Comparison of ENCODE assay signal across 2 cellular contexts in the genomic region with DNA sequence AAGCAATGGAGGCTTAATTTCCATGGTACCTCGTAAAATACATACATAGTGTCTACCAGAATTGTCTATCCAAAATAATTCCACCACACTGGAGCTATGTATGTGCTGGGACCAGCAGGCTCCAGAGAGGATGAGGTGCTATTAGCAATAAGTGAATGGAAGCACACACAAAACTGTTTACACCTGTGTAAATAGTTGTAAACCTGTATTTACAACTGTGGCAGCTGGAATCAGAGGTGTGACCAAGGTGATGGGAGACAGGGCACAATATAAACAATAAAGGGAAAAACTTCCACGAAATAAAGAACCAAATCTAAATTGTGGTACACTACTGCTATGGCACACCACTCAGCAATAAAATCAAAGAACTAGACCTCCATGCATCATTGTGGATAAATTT.
TF ChIP-seq lines count a peak whose summit lies in the region.

No MANE protein-coding gene starts in this region.

TF ChIP-seq in HepG2, 621 proteins besides CTCF, POLR2A, EP300 and RAD21:
- no peak for TF ChIP-seq AGO1 (IDR thresholded peaks at IDR 0.05; ENCODE audit: low read depth, low read length, poor library complexity, severe bottlenecking)
- no peak for TF ChIP-seq FOXP1 (IDR thresholded peaks at IDR 0.05)
- TF ChIP-seq FOXP1 (CRISPR knock-in tag; IDR thresholded peaks at IDR 0.05), result 0 out of 2 replicates have a peak, but pooled peaks have one; percentile 18

TF ChIP-seq in K562, 482 proteins besides CTCF, POLR2A, EP300 and RAD21:
- TF ChIP-seq HNRNPK (IDR thresholded peaks at IDR 0.05; ENCODE audit: low read depth, low read length, poor library complexity, severe bottlenecking), result no peak
- TF ChIP-seq IRF2 (CRISPR knock-in tag; IDR thresholded peaks at IDR 0.05), result no peak
- TF ChIP-seq TCFL5 (CRISPR knock-in tag; conservative IDR thresholded peaks at IDR 0.05), result no peak
- TF ChIP-seq, protein P1, sequence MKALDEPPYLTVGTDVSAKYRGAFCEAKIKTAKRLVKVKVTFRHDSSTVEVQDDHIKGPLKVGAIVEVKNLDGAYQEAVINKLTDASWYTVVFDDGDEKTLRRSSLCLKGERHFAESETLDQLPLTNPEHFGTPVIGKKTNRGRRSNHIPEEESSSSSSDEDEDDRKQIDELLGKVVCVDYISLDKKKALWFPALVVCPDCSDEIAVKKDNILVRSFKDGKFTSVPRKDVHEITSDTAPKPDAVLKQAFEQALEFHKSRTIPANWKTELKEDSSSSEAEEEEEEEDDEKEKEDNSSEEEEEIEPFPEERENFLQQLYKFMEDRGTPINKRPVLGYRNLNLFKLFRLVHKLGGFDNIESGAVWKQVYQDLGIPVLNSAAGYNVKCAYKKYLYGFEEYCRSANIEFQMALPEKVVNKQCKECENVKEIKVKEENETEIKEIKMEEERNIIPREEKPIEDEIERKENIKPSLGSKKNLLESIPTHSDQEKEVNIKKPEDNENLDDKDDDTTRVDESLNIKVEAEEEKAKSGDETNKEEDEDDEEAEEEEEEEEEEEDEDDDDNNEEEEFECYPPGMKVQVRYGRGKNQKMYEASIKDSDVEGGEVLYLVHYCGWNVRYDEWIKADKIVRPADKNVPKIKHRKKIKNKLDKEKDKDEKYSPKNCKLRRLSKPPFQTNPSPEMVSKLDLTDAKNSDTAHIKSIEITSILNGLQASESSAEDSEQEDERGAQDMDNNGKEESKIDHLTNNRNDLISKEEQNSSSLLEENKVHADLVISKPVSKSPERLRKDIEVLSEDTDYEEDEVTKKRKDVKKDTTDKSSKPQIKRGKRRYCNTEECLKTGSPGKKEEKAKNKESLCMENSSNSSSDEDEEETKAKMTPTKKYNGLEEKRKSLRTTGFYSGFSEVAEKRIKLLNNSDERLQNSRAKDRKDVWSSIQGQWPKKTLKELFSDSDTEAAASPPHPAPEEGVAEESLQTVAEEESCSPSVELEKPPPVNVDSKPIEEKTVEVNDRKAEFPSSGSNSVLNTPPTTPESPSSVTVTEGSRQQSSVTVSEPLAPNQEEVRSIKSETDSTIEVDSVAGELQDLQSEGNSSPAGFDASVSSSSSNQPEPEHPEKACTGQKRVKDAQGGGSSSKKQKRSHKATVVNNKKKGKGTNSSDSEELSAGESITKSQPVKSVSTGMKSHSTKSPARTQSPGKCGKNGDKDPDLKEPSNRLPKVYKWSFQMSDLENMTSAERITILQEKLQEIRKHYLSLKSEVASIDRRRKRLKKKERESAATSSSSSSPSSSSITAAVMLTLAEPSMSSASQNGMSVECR (CRISPR knock-in tag; IDR thresholded peaks at IDR 0.05), result no peak
- TF ChIP-seq FIP1L1 (IDR thresholded peaks at IDR 0.05; ENCODE audit: low read depth, low read length, poor library complexity, severe bottlenecking), result no peak
- TF ChIP-seq, protein P2, sequence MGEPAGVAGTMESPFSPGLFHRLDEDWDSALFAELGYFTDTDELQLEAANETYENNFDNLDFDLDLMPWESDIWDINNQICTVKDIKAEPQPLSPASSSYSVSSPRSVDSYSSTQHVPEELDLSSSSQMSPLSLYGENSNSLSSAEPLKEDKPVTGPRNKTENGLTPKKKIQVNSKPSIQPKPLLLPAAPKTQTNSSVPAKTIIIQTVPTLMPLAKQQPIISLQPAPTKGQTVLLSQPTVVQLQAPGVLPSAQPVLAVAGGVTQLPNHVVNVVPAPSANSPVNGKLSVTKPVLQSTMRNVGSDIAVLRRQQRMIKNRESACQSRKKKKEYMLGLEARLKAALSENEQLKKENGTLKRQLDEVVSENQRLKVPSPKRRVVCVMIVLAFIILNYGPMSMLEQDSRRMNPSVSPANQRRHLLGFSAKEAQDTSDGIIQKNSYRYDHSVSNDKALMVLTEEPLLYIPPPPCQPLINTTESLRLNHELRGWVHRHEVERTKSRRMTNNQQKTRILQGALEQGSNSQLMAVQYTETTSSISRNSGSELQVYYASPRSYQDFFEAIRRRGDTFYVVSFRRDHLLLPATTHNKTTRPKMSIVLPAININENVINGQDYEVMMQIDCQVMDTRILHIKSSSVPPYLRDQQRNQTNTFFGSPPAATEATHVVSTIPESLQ (CRISPR knock-in tag; IDR thresholded peaks at IDR 0.05), result no peak
